In genomic region chr21:42496120-42496838, GRCh38 we compare ENCODE assay signal across 8 cellular contexts.
A peak's percentile ranks its signal among the peaks of the same experiment; 100 is the strongest.
DNase-seq lines count a peak whose midpoint lies in the region; ATAC-seq and TF ChIP-seq lines count a peak whose summit lies in the region.

RSPH1 (minus strand) TSS chr21:42496224; CDS start chr21:42496186, 38 bp downstream.

- ATAC-seq in GM18909 (IDR thresholded peaks at IDR 0.05; ENCODE audit: poor library complexity, unreplicated experiment) (peak; percentile 99), HG03159 (IDR thresholded peaks at IDR 0.05; ENCODE audit: unreplicated experiment) (peak; percentile 94)

- TF ChIP-seq CTCF in WI38 (IDR thresholded peaks at IDR 0.05; ENCODE audit: low read depth, low read length) (no peak), cardiac fibroblast (IDR thresholded peaks at IDR 0.05; ENCODE audit: low read depth, low read length) (no peak)

- peak; percentile 99 for DNase-seq in AG08395 (ENCODE audit: low spot score)
- DNase-seq in NCI-H2227 (lab: John Stamatoyannopoulos, UW; ENCODE audit: unreplicated experiment) = peak; percentile 99
- DNase-seq in cardiac fibroblast (ENCODE audit: low read depth in 2 of 2) = peak; percentile 98
- peak; percentile 99 for DNase-seq in iPS-NIHi11 (ENCODE audit: low spot score)

- peak within 1 kb of the TSS; percentile 58 for H3K4me3 ChIP-seq in WI38 (ENCODE audit: low read depth, low read length)
- H3K4me3 ChIP-seq in cardiac fibroblast (replicated peaks in 1 of 2; ENCODE audit: low read depth in 2 of 2, low read length in 2 of 2) = peak within 1 kb of the TSS; percentile 61 to 69
- H3K4me3 ChIP-seq in skin epidermis = peak within 1 kb of the TSS; percentile 45 to 67 (median 53)

- peak within 1 kb of the TSS in 18 of 21 experiments; percentile 25 to 95 (median 77) for H3K27ac ChIP-seq in skin epidermis

Comparison
In these comparisons a context has a peak if more than half of its experiments do, and no peak if none do; other contexts are left out.
1. Peak in every context shown above with its lines: DNase-seq, ATAC-seq, H3K4me3 ChIP-seq and H3K27ac ChIP-seq.